Comparison of ENCODE assay signal across 8 cellular contexts in the genomic region with DNA sequence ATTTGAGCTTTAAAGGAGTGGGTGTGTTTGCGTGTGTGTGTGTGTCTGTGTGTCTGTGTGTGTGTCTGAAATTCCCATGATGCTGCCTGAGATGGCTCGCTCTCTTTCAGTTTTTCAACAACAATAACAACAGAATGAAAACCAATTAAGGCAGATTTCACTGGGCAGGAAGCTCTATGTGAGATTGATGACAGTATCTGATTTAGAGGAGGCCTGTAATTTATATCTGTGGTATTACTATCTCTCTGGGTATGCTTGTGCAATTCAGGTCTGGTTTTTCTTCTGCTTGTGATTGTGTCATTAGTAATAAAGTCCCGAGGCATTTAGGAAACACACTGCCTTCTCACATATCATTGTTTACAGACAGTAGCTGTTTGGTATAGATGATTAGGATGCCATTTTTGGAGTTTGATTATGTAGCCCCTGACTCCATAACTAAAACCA.
DNase-seq lines count a peak whose midpoint lies in the region; ATAC-seq lines count a peak whose summit lies in the region.

No MANE protein-coding gene starts in this region.

- no peak for DNase-seq in activated T-cell treated with anti-CD3 and anti-CD28 coated beads, Interleukin-2, amount 50 U/mL, for 72 hours
- DNase-seq in activated T-cell treated with anti-CD3 and anti-CD28 coated beads, Interleukin-2, amount 50 U/mL, for 4 hours: no peak
- DNase-seq in T-helper 17 cell (no peak), glomerular visceral epithelial cell (ENCODE audit: extremely low spot score) (peak; percentile 25), substantia nigra (lab: John Stamatoyannopoulos, UW) (no peak), COR-L47 (lab: John Stamatoyannopoulos, UW) (no peak)

- no peaks in the 10 kb centered on the region for H3K9me3 ChIP-seq in T-helper 17 cell (ENCODE audit: control insufficient read depth, low read length, poor library complexity, severe bottlenecking)

- peak overlapping the region; percentile 95 for H3K27ac Mint-ChIP-seq in activated T-cell treated with anti-CD3 and anti-CD28 coated beads, Interleukin-2, amount 50 U/mL, for 72 hours
- peak overlapping the region; percentile 72 for H3K27ac Mint-ChIP-seq in T-helper 17 cell

- H3K9me3 Mint-ChIP-seq in activated T-cell treated with anti-CD3 and anti-CD28 coated beads, Interleukin-2, amount 50 U/mL, for 72 hours: no peaks in the 10 kb centered on the region
- no peaks in the 10 kb centered on the region for H3K9me3 Mint-ChIP-seq in activated T-cell treated with anti-CD3 and anti-CD28 coated beads, Interleukin-2, amount 50 U/mL, for 4 hours

- peak in 1 of 2 donors; percentile 49 for ATAC-seq in activated T-cell treated with anti-CD3 and anti-CD28 coated beads, Interleukin-2, amount 50 U/mL, for 72 hours (replicated peaks in 1 of 2)
- ATAC-seq in activated T-cell treated with anti-CD3 and anti-CD28 coated beads, Interleukin-2, amount 50 U/mL, for 4 hours: no peak
- ATAC-seq in T-helper 17 cell (no peak), HG03280 (IDR thresholded peaks at IDR 0.05; ENCODE audit: unreplicated experiment) (no peak), HG03175 (IDR thresholded peaks at IDR 0.05; ENCODE audit: unreplicated experiment) (no peak)

- H3K4me3 Mint-ChIP-seq in activated T-cell treated with anti-CD3 and anti-CD28 coated beads, Interleukin-2, amount 50 U/mL, for 72 hours: peak overlapping the region in 1 of 2 donors; percentile 44
- no peak overlapping the region for H3K4me3 Mint-ChIP-seq in activated T-cell treated with anti-CD3 and anti-CD28 coated beads, Interleukin-2, amount 50 U/mL, for 4 hours
- no peak overlapping the region for H3K4me3 Mint-ChIP-seq in T-helper 17 cell

- peaks cover 0 to 8% of the 10 kb centered on the region in 2 donors for H3K36me3 Mint-ChIP-seq in activated T-cell treated with anti-CD3 and anti-CD28 coated beads, Interleukin-2, amount 50 U/mL, for 72 hours (ENCODE audit: insufficient read depth in 2 of 2)
- H3K36me3 Mint-ChIP-seq in activated T-cell treated with anti-CD3 and anti-CD28 coated beads, Interleukin-2, amount 50 U/mL, for 4 hours (ENCODE audit: insufficient read depth): peaks cover 34% of the 10 kb centered on the region
- no peaks in the 10 kb centered on the region for H3K36me3 Mint-ChIP-seq in T-helper 17 cell (ENCODE audit: low read depth)

- H3K27ac ChIP-seq in substantia nigra (ENCODE audit: low read depth, low read length, poor library complexity, severe bottlenecking): peak overlapping the region; percentile 6

- peaks cover 42% of the 10 kb centered on the region for H3K4me1 Mint-ChIP-seq in activated T-cell treated with anti-CD3 and anti-CD28 coated beads, Interleukin-2, amount 50 U/mL, for 72 hours (ENCODE audit: low read depth)
- H3K4me1 Mint-ChIP-seq in activated T-cell treated with anti-CD3 and anti-CD28 coated beads, Interleukin-2, amount 50 U/mL, for 4 hours (ENCODE audit: low read depth): peaks cover 50% of the 10 kb centered on the region
- peaks cover 26% of the 10 kb centered on the region for H3K4me1 Mint-ChIP-seq in T-helper 17 cell

- no peaks in the 10 kb centered on the region for H3K27me3 Mint-ChIP-seq in activated T-cell treated with anti-CD3 and anti-CD28 coated beads, Interleukin-2, amount 50 U/mL, for 72 hours (ENCODE audit: low read depth)
- no peaks in the 10 kb centered on the region for H3K27me3 Mint-ChIP-seq in activated T-cell treated with anti-CD3 and anti-CD28 coated beads, Interleukin-2, amount 50 U/mL, for 4 hours (ENCODE audit: low read depth)
- H3K27me3 Mint-ChIP-seq in T-helper 17 cell: no peaks in the 10 kb centered on the region
